20 cellular contexts compared by ENCODE assay signal in genomic region chr3:195129072-195129643, GRCh38.
A peak's percentile ranks its signal among the peaks of the same experiment; 100 is the strongest.
DNase-seq lines count a peak whose midpoint lies in the region; ATAC-seq and TF ChIP-seq lines count a peak whose summit lies in the region.
"Had no signal": no experiment of that assay in that cellular context is flagged by ENCODE, and none has a peak within 500 bp of the region (broad histone marks: within the 10 kb centered on the region; RNA-seq: fewer than 3 reads in every experiment).

No MANE protein-coding gene starts in this region.

- no peaks in the 10 kb centered on the region for H3K27me3 Mint-ChIP-seq in activated T-cell treated with anti-CD3 and anti-CD28 coated beads, Interleukin-2, amount 50 U/mL, for 24 hours
- H3K27me3 Mint-ChIP-seq in activated T-helper 17 cell treated with anti-CD3 and anti-CD28 coated beads, Interleukin-2, amount 50 U/mL, for 72 hours, result no peaks in the 10 kb centered on the region

- H3K4me3 ChIP-seq in osteoblast (ENCODE audit: insufficient read depth, low read length), result no peak overlapping the region
- H3K4me3 ChIP-seq: esophagus muscularis mucosa had no signal

- H3K4me1 Mint-ChIP-seq in activated T-cell treated with anti-CD3 and anti-CD28 coated beads, Interleukin-2, amount 50 U/mL, for 24 hours (ENCODE audit: low read depth), result peaks cover 50% of the 10 kb centered on the region
- H3K4me1 Mint-ChIP-seq in activated T-helper 17 cell treated with anti-CD3 and anti-CD28 coated beads, Interleukin-2, amount 50 U/mL, for 72 hours, result peaks cover 42% of the 10 kb centered on the region

- peak overlapping the region; percentile 49 for H3K4me3 Mint-ChIP-seq in activated T-cell treated with anti-CD3 and anti-CD28 coated beads, Interleukin-2, amount 50 U/mL, for 24 hours
- peak overlapping the region; percentile 82 for H3K4me3 Mint-ChIP-seq in activated T-helper 17 cell treated with anti-CD3 and anti-CD28 coated beads, Interleukin-2, amount 50 U/mL, for 72 hours
- H3K4me3 Mint-ChIP-seq: CD14-positive monocyte had no signal

- no peak for DNase-seq in activated T-cell treated with anti-CD3 and anti-CD28 coated beads, Interleukin-2, amount 50 U/mL, for 24 hours
- no peak for DNase-seq in activated T-cell treated with anti-CD3 and anti-CD28 coated beads for 4 hours
- no peak for DNase-seq in osteoblast (ENCODE audit: insufficient read length, low spot score, missing footprints)
- DNase-seq in left cardiac atrium, result no peak
- DNase-seq in HCEC 1CT, result no peak
- DNase-seq: ACHN; amygdala; central memory CD4-positive, alpha-beta T cell; DMS79 treated with DMSO at 0.1 percent for 48 hours; NCI-H1092; NCI-H2029 treated with DMSO at 0.1 percent for 48 hours; occipital lobe; right cardiac atrium had no signal

- peak overlapping the region; percentile 92 for H3K27ac Mint-ChIP-seq in activated T-cell treated with anti-CD3 and anti-CD28 coated beads, Interleukin-2, amount 50 U/mL, for 24 hours
- H3K27ac Mint-ChIP-seq in activated T-helper 17 cell treated with anti-CD3 and anti-CD28 coated beads, Interleukin-2, amount 50 U/mL, for 72 hours, result peak overlapping the region; percentile 94
- H3K27ac Mint-ChIP-seq: CD14-positive monocyte had no signal

- no peaks in the 10 kb centered on the region for H3K9me3 ChIP-seq in osteoblast (ENCODE audit: low read depth, low read length)
- H3K9me3 ChIP-seq: esophagus muscularis mucosa had no signal

- ATAC-seq in GM19438 (IDR thresholded peaks at IDR 0.05; ENCODE audit: low read depth, unreplicated experiment) (peak; percentile 4), HG02884 (IDR thresholded peaks at IDR 0.05; ENCODE audit: unreplicated experiment) (no peak), left cardiac atrium (no peak)
- no peak for ATAC-seq in activated T-helper 17 cell treated with anti-CD3 and anti-CD28 coated beads, Interleukin-2, amount 50 U/mL, for 72 hours (replicated peaks)
- ATAC-seq: left lobe of liver, right cardiac atrium had no signal

- H4K20me1 ChIP-seq in osteoblast (ENCODE audit: insufficient read depth, low read length), result no peaks in the 10 kb centered on the region

- H3K4me2 ChIP-seq in osteoblast (ENCODE audit: insufficient read depth, low read length), result peak overlapping the region; percentile 16
- H3K4me2 ChIP-seq: KMS-11 had no signal

- TF ChIP-seq CTCF in osteoblast (IDR thresholded peaks at IDR 0.05; ENCODE audit: extremely low read depth, low read depth, low read length), result no peak

- intact Hi-C loops in left cardiac atrium (cut with DNase I), result no loop called here

- no peaks in the 10 kb centered on the region for H3K36me3 Mint-ChIP-seq in activated T-cell treated with anti-CD3 and anti-CD28 coated beads, Interleukin-2, amount 50 U/mL, for 24 hours (ENCODE audit: low read depth)
- H3K36me3 Mint-ChIP-seq in activated T-helper 17 cell treated with anti-CD3 and anti-CD28 coated beads, Interleukin-2, amount 50 U/mL, for 72 hours (ENCODE audit: low read depth), result peaks cover 6% of the 10 kb centered on the region

- no peaks in the 10 kb centered on the region for H3K79me2 ChIP-seq in osteoblast (ENCODE audit: insufficient read depth, low read length)

- H3K27ac ChIP-seq in osteoblast (ENCODE audit: low read depth, low read length), result peak overlapping the region; percentile 44
- H3K27ac ChIP-seq: esophagus muscularis mucosa, KMS-11 had no signal

- no peaks in the 10 kb centered on the region for H3K27me3 ChIP-seq in osteoblast (ENCODE audit: insufficient read depth, low read length)
- H3K27me3 ChIP-seq: esophagus muscularis mucosa had no signal

- peaks cover 23% of the 10 kb centered on the region for H3K4me1 ChIP-seq in osteoblast (ENCODE audit: insufficient read depth, low read length)

- H3K36me3 ChIP-seq in osteoblast (ENCODE audit: insufficient read depth, low read length), result no peaks in the 10 kb centered on the region
- H3K36me3 ChIP-seq: esophagus muscularis mucosa had no signal

- H3K9me3 Mint-ChIP-seq in activated T-cell treated with anti-CD3 and anti-CD28 coated beads, Interleukin-2, amount 50 U/mL, for 24 hours, result no peaks in the 10 kb centered on the region
- H3K9me3 Mint-ChIP-seq in activated T-helper 17 cell treated with anti-CD3 and anti-CD28 coated beads, Interleukin-2, amount 50 U/mL, for 72 hours, result peaks cover 4% of the 10 kb centered on the region
- H3K9me3 Mint-ChIP-seq: CD14-positive monocyte had no signal

- H2AFZ ChIP-seq in osteoblast (ENCODE audit: low read length), result no peak overlapping the region
